Comparison of ENCODE assay signal across 8 cellular contexts in the genomic region with DNA sequence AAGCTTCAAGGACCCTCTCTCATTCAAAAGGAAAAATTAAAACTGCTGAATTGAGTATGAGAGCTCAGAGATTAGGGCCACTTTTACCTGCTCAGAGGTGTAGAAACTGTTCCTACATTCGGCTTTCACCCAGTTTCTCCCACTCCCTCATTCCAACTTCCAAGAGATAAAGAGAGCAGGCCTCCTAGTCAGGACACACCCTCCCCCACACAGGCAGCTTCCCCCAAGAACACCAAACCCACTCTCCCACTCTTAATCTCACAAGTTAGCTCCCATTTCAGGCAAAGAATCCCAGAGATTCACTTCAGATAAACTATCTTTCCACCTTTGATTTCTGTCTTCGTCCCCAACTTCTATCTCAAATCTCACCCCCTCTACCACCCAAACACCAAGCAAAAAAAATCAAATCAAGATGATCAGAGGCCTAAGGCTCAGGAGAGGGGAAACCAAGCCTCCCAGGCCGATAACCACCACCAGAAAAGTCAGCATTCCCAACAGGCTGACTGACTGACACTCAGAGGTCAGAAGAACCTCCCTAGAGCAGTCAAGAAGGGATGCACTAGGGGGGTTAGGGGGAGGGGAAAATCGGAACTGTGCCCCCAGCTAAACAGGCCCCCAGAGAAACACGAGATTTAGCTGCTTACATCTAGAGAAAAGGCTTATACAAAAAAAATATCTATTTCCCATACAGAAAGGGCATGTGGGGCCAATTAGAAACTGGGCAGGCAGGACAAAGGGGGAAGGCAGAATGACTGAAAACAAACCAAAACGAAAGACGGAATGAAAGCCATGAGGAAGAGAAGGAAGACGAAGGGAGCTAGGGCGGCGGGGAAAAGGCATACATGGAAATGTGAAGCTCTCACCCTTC. TPM values are rescaled to one million over a fixed set of nuclear protein-coding genes. Genes with fewer than 3 reads are reported as not detected.
A peak's percentile ranks its signal among the peaks of the same experiment; 100 is the strongest.
DNase-seq lines count a peak whose midpoint lies in the region; ATAC-seq, FAIRE-seq and TF ChIP-seq lines count a peak whose summit lies in the region.

No MANE protein-coding gene starts in this region.

- DNase-seq in heart left ventricle (no peak), Right ventricle myocardium superior (no peak), GM12878 (ENCODE audit: low read depth, low spot score) (no peak), mesenchymal stem cell (no peak), D721Med (ENCODE audit: insufficient read length, low spot score) (no peak), GM19240 (ENCODE audit: insufficient read length, low spot score) (no peak), NCI-H2029 treated with DMSO at 0.1 percent for 48 hours (lab: John Stamatoyannopoulos, UW) (no peak)

- H3K79me1 ChIP-seq in mesenchymal stem cell (replicated peaks; ENCODE audit: low read length, poor library complexity, severe bottlenecking): peaks cover 3% of the 10 kb centered on the region

- BruUV-seq in GM12878 (replicated peaks; lab: Mats Ljungman, UMichigan): TSS peak; percentile 67

- peak overlapping the region; percentile 92 for H3K4me2 ChIP-seq in GM12878 (ENCODE audit: control insufficient read depth, insufficient read depth)
- H3K4me2 ChIP-seq in mesenchymal stem cell (ENCODE audit: low read length, poor library complexity, severe bottlenecking): peak overlapping the region; percentile 95

- FAIRE-seq in GM12878 (lab: Jason Lieb, UNC): peak; percentile 90
- no peak for FAIRE-seq in D721Med (lab: Jason Lieb, UNC)

- H2BK5ac ChIP-seq in mesenchymal stem cell (ENCODE audit: low read depth, low read length, poor library complexity, severe bottlenecking): no peak overlapping the region

- H3K4me1 ChIP-seq in heart left ventricle: peaks cover 5 to 45% (median 30%) of the 10 kb centered on the region in 12 donors
- peaks cover 11% of the 10 kb centered on the region; the same call in 1 of the 2 replicates for H3K4me1 ChIP-seq in GM12878 (ENCODE audit: control insufficient read depth, insufficient read depth, low read length)
- peaks cover 25% of the 10 kb centered on the region for H3K4me1 ChIP-seq in mesenchymal stem cell (ENCODE audit: control insufficient read depth, insufficient read depth, low read depth, low read length)
- H3K4me1 ChIP-seq in urinary bladder (ENCODE audit: insufficient read depth): no peaks in the 10 kb centered on the region

- H2BK15ac ChIP-seq in mesenchymal stem cell (ENCODE audit: low read depth, poor library complexity, severe bottlenecking): no peak overlapping the region

- ATAC-seq in heart left ventricle (no peak), Right ventricle myocardium superior (ENCODE audit: poor library complexity) (no peak), GM12878 (no peak)

- H3K79me2 ChIP-seq in GM12878 (ENCODE audit: control insufficient read depth, insufficient read depth, low read length): peaks cover 36% of the 10 kb centered on the region

- peaks cover 0 to 77% (median 65%) of the 10 kb centered on the region in 9 donors for H3K36me3 ChIP-seq in heart left ventricle
- peaks cover 14 to 34% of the 10 kb centered on the region in 2 experiments for H3K36me3 ChIP-seq in GM12878 (ENCODE audit: control insufficient read depth in 2 of 2, insufficient read depth in 2 of 2, low read length in 1 of 2)
- H3K36me3 ChIP-seq in mesenchymal stem cell (ENCODE audit: control insufficient read depth in 1 of 2, insufficient read depth in 2 of 2, low read depth in 1 of 2, low read length in 2 of 2): peaks cover 38 to 78% of the 10 kb centered on the region in 2 experiments
- H3K36me3 ChIP-seq in urinary bladder (ENCODE audit: insufficient read depth): peaks cover 5% of the 10 kb centered on the region

- H3K27ac ChIP-seq in heart left ventricle (peak overlapping the region in 10 of 12 donors; percentile 70 to 90 (median 86)), GM12878 (ENCODE audit: control insufficient read depth, insufficient read depth) (peak overlapping the region; percentile 86), mesenchymal stem cell (ENCODE audit: low read length, poor library complexity, severe bottlenecking) (peak overlapping the region; percentile 87), urinary bladder (ENCODE audit: low read depth) (no peak overlapping the region)

- no peak overlapping the region for H3K14ac ChIP-seq in mesenchymal stem cell (ENCODE audit: low read length in 2 of 2)

- TF ChIP-seq CTCF in heart left ventricle (IDR thresholded peaks at IDR 0.05) (no peak), GM12878 (IDR thresholded peaks at IDR 0.05 in 2 of 3, conservative IDR thresholded peaks at IDR 0.05 in 1 of 3; ENCODE audit: control insufficient read depth in 2 of 3, extremely low read depth in 1 of 3, insufficient read depth in 1 of 3, low read depth in 3 of 3, low read length in 3 of 3) (no peak), D721Med (IDR thresholded peaks at IDR 0.05; ENCODE audit: insufficient read depth, missing control alignments) (no peak)

- no peak for TF ChIP-seq EP300 in GM12878 (IDR thresholded peaks at IDR 0.05; ENCODE audit: borderline replicate concordance in 1 of 2, control insufficient read depth in 1 of 2, low read depth in 2 of 2, low read length in 2 of 2)

- H3K9me3 ChIP-seq in heart left ventricle (no peaks in the 10 kb centered on the region), GM12878 (replicated peaks; ENCODE audit: control insufficient read depth, insufficient read depth, low read length) (no peaks in the 10 kb centered on the region), mesenchymal stem cell (ENCODE audit: control insufficient read depth, low read length) (no peaks in the 10 kb centered on the region)

- peak overlapping the region in 1 of 2 experiments; percentile 70 for H3K18ac ChIP-seq in mesenchymal stem cell (ENCODE audit: low read depth in 1 of 2, low read length in 2 of 2)

- no peak overlapping the region for H2BK120ac ChIP-seq in mesenchymal stem cell (ENCODE audit: low read depth, low read length)

- H3K27me3 ChIP-seq in heart left ventricle (no peaks in the 10 kb centered on the region), GM12878 (replicated peaks in 1 of 2; ENCODE audit: control insufficient read depth in 2 of 2, insufficient read depth in 2 of 2, low read length in 1 of 2) (no peaks in the 10 kb centered on the region), mesenchymal stem cell (ENCODE audit: control insufficient read depth in 1 of 2, insufficient read depth in 1 of 2, low read length in 2 of 2) (no peaks in the 10 kb centered on the region)

- CTCF ChIA-PET in GM12878 (lab: Yijun Ruan, JAX): interaction anchor here (0.6 to 3.7 kb wide), 25 partner anchors 8 to 259 kb away, joined by 3 to 36 read pairs (median 5); partner anchors contain the start of genes ACIN1, C14orf119, CDH24 and HAUS4

- SMC1A ChIA-PET in GM12878 (lab: Charles Lee; ENCODE audit: uncharacterized antibody, unreplicated experiment): interaction anchor here (0.9 to 3.2 kb wide), 9 partner anchors 10 to 250 kb away, joined by 3 to 13 read pairs (median 5); partner anchors contain the start of genes ACIN1, C14orf119 and PABPN1

- in situ Hi-C loops in GM12878 (cut with MboI): no loop called here

- RAD21 ChIA-PET in GM12878 (lab: Charles Lee; ENCODE audit: unreplicated experiment): interaction anchor here (0.7 to 2.3 kb wide), 9 partner anchors 12 to 515 kb away, joined by 3 to 23 read pairs (median 4); partner anchors contain the start of genes ACIN1, C14orf119 and CDH24

- H3K4me3 ChIP-seq in heart left ventricle (peak overlapping the region; percentile 31 to 72 (median 67)), GM12878 (peak overlapping the region; percentile 80), mesenchymal stem cell (ENCODE audit: insufficient read depth in 1 of 2, low read depth in 1 of 2, low read length in 2 of 2) (peak overlapping the region; percentile 70 to 97), urinary bladder (ENCODE audit: low read depth, low read length) (peak overlapping the region; percentile 52)

- H4K91ac ChIP-seq in mesenchymal stem cell (ENCODE audit: low read length): no peak overlapping the region

- H3K9ac ChIP-seq in GM12878 (ENCODE audit: control insufficient read depth, insufficient read depth, low read length): peak overlapping the region; percentile 90
- H3K9ac ChIP-seq in mesenchymal stem cell (ENCODE audit: low read length): peak overlapping the region; percentile 99

- no peak overlapping the region for H3K23ac ChIP-seq in mesenchymal stem cell (ENCODE audit: low read length in 2 of 2)

- TF ChIP-seq RAD21 in GM12878 (IDR thresholded peaks at IDR 0.05; ENCODE audit: insufficient read depth, low read depth, low read length): no peak

- no peak overlapping the region for H4K8ac ChIP-seq in mesenchymal stem cell (ENCODE audit: low read length)

- WGBS in heart left ventricle, 4 donors: 9 to 13% (median 11%) methylated on average over 10 of the region's 10 CpGs
- WGBS in GM12878 (ENCODE audit: insufficient coverage, insufficient replicate concordance, low lambda C conversion rate, missing lambda C conversion rate): 11% methylated on average over 10 of the region's 10 CpGs
- WGBS in mesenchymal stem cell: under 1% methylated on average over 5 of the region's 10 CpGs
- WGBS in urinary bladder: 10% methylated on average over 10 of the region's 10 CpGs

- peak overlapping the region in 1 of 2 experiments; percentile 54 for H3K4ac ChIP-seq in mesenchymal stem cell (ENCODE audit: low read depth in 1 of 2, low read length in 2 of 2)

- POLR2A ChIA-PET in GM12878 (lab: Charles Lee): interaction anchor here (1.3 to 3.7 kb wide), 4 partner anchors 12 to 251 kb away, joined by 3 to 19 read pairs (median 4); partner anchors contain the start of genes ACIN1 and C14orf119

- H4K20me1 ChIP-seq in GM12878 (ENCODE audit: control insufficient read depth, insufficient read depth): peaks cover 9% of the 10 kb centered on the region; the same call in 1 of the 2 replicates

- peak overlapping the region; percentile 36 for H2AK5ac ChIP-seq in mesenchymal stem cell (ENCODE audit: low read length, severe bottlenecking)

- H2AFZ ChIP-seq in GM12878 (ENCODE audit: control insufficient read depth, low read depth, low read length) (no peak overlapping the region), mesenchymal stem cell (ENCODE audit: low read depth, low read length) (no peak overlapping the region)

- no peak overlapping the region for H2BK12ac ChIP-seq in mesenchymal stem cell (ENCODE audit: low read length in 2 of 2)

- intact Hi-C loops in heart left ventricle (cut with DNase I): loop anchor here in 5 of 10 donors (5.0 kb wide), 2 partner anchors 37 to 42 kb away; no protein-coding TSS in a partner anchor
- intact Hi-C loops in Right ventricle myocardium superior (cut with DNase I): no loop called here
- intact Hi-C loops in GM12878 (cut with micrococcal nuclease; ENCODE audit: unreplicated experiment): no loop called here

- no peak for TF ChIP-seq POLR2A in heart left ventricle (IDR thresholded peaks at IDR 0.05)
- TF ChIP-seq POLR2A in GM12878 (IDR thresholded peaks at IDR 0.05; ENCODE audit: low read depth, low read length): no peak

RNA-seq across cellular contexts. Expression of gene CDH24, which starts 13.2 kb away (rescaled TPM):
- total RNA-seq in heart left ventricle (1 to 10 TPM in 8 of 9 donors, under 1 TPM in 1; 0.72 to 3.3 (median 1.9) TPM), Right ventricle myocardium superior (1.6 TPM), GM12878 (2014; rRNA removed) (0.45 and 0.49 TPM in 2 replicates), GM12878 (2014; rRNA removed; fragmentation: Illumina TruSeq; extraction: Trizol) (0.23 and 0.36 TPM in 2 replicates), GM12878 (2021) (0.90 and 1.1 TPM in 2 replicates), urinary bladder (6.4 TPM)
- polyA plus RNA-seq in heart left ventricle (1 to 10 TPM; 1.6 to 2.8 TPM), GM12878 (2011; rRNA removed) (0.65 and 1.4 TPM in 2 replicates), GM12878 (2014; fragmentation: Illumina TruSeq; extraction: Trizol) (0.46 and 0.67 TPM in 2 replicates), GM12878 (2014; fragmentation: Nextera tagmentation; extraction: Ambion mirVana) (not detected), GM12878 (2014; rRNA removed) (1.2 and 1.5 TPM in 2 replicates), GM12878 (2016; fragmentation: Nextera tagmentation; extraction: Ambion mirVana) (under 1 TPM; 0.10 to 0.37 TPM), urinary bladder (4.4 TPM)
- total RNA-seq in GM12878 (2013; cell fraction: nucleolus; rRNA removed): 5.5 and 5.8 TPM in 2 replicates
- 0.56 TPM for polyA plus RNA-seq in GM12878 (2011; ENCODE audit: low read depth)
- 1.2 and 2.1 TPM in 2 replicates for polyA plus RNA-seq in GM12878 (2011; cell fraction: cytosol; rRNA removed)
- 18.1 and 19.5 TPM in 2 replicates for polyA plus RNA-seq in GM12878 (2011; cell fraction: nucleus; rRNA removed)
- 0.96 and 0.97 TPM in 2 replicates for polyA plus RNA-seq in GM12878 (2012)
- polyA minus RNA-seq in GM12878 (2011; rRNA and poly(A)+ RNA removed): 1.1 and 1.3 TPM in 2 replicates
- polyA minus RNA-seq in GM12878 (2011; cell fraction: cytosol; rRNA and poly(A)+ RNA removed): 0.67 TPM in 1 of 2 replicates, not detected in the other
- 1.3 and 1.6 TPM in 2 replicates for polyA minus RNA-seq in GM12878 (2011; cell fraction: nucleus; rRNA and poly(A)+ RNA removed)
- 5.8 TPM for polyA plus RNA-seq in mesenchymal stem cell (2013, experiment 1 of 2)
- polyA plus RNA-seq in mesenchymal stem cell (2013, experiment 2 of 2): 5.0 TPM

RNA-seq across cellular contexts. Expression of gene ACIN1, which starts 24.4 kb away (rescaled TPM):
- total RNA-seq in heart left ventricle (10 to 100 TPM; 42.0 to 91.2 (median 65.6) TPM), Right ventricle myocardium superior (65.8 TPM), GM12878 (2014; rRNA removed) (96.2 and 100 TPM in 2 replicates), GM12878 (2014; rRNA removed; fragmentation: Illumina TruSeq; extraction: Trizol) (86.1 and 86.4 TPM in 2 replicates), GM12878 (2021) (124 and 130 TPM in 2 replicates), urinary bladder (87.9 TPM)
- polyA plus RNA-seq in heart left ventricle (10 to 100 TPM; 46.2 to 71.5 TPM), GM12878 (2011; rRNA removed) (87.5 and 112 TPM in 2 replicates), GM12878 (2014; fragmentation: Illumina TruSeq; extraction: Trizol) (148 and 150 TPM in 2 replicates), GM12878 (2014; fragmentation: Nextera tagmentation; extraction: Ambion mirVana) (1 to 10 TPM; 4.3 to 9.9 TPM), GM12878 (2014; rRNA removed) (117 and 126 TPM in 2 replicates), GM12878 (2016; fragmentation: Nextera tagmentation; extraction: Ambion mirVana) (10 to 100 TPM; 42.3 to 44.1 TPM), urinary bladder (82.2 TPM)
- total RNA-seq in GM12878 (2013; cell fraction: nucleolus; rRNA removed): 261 and 267 TPM in 2 replicates
- 61.6 TPM for polyA plus RNA-seq in GM12878 (2011; ENCODE audit: low read depth)
- 55.6 and 62.4 TPM in 2 replicates for polyA plus RNA-seq in GM12878 (2011; cell fraction: cytosol; rRNA removed)
- polyA plus RNA-seq in GM12878 (2011; cell fraction: nucleus; rRNA removed): 705 and 814 TPM in 2 replicates
- 80.4 and 97.4 TPM in 2 replicates for polyA plus RNA-seq in GM12878 (2012)
- polyA minus RNA-seq in GM12878 (2011; rRNA and poly(A)+ RNA removed): 92.8 and 105 TPM in 2 replicates
- 29.7 and 32.2 TPM in 2 replicates for polyA minus RNA-seq in GM12878 (2011; cell fraction: cytosol; rRNA and poly(A)+ RNA removed)
- polyA minus RNA-seq in GM12878 (2011; cell fraction: nucleus; rRNA and poly(A)+ RNA removed): 166 and 248 TPM in 2 replicates
- 96.0 TPM for polyA plus RNA-seq in mesenchymal stem cell (2013, experiment 1 of 2)
- 87.5 TPM for polyA plus RNA-seq in mesenchymal stem cell (2013, experiment 2 of 2)

RNA-seq across cellular contexts. Expression of gene C14orf119, which starts 24.8 kb away (rescaled TPM):
- total RNA-seq in heart left ventricle (10 to 100 TPM; 15.3 to 35.9 (median 29.6) TPM), Right ventricle myocardium superior (20.6 TPM), GM12878 (2014; rRNA removed) (38.8 and 43.7 TPM in 2 replicates), GM12878 (2014; rRNA removed; fragmentation: Illumina TruSeq; extraction: Trizol) (36.8 and 40.8 TPM in 2 replicates), GM12878 (2021) (35.9 and 40.4 TPM in 2 replicates), urinary bladder (37.2 TPM)
- polyA plus RNA-seq in heart left ventricle (10 to 100 TPM in 1 of 2 donors, 1 to 10 TPM in 1; 8.1 to 47.7 TPM), GM12878 (2011; rRNA removed) (44.4 and 65.1 TPM in 2 replicates), GM12878 (2014; fragmentation: Illumina TruSeq; extraction: Trizol) (32.3 and 44.9 TPM in 2 replicates), GM12878 (2014; fragmentation: Nextera tagmentation; extraction: Ambion mirVana) (100 to 1,000 TPM; 166 to 228 TPM), GM12878 (2014; rRNA removed) (50.1 and 50.7 TPM in 2 replicates), GM12878 (2016; fragmentation: Nextera tagmentation; extraction: Ambion mirVana) (100 to 1,000 TPM; 104 to 120 TPM), urinary bladder (51.8 TPM)
- 11.1 and 15.9 TPM in 2 replicates for total RNA-seq in GM12878 (2013; cell fraction: nucleolus; rRNA removed)
- 26.0 TPM for polyA plus RNA-seq in GM12878 (2011; ENCODE audit: low read depth)
- 58.8 and 73.6 TPM in 2 replicates for polyA plus RNA-seq in GM12878 (2011; cell fraction: cytosol; rRNA removed)
- polyA plus RNA-seq in GM12878 (2011; cell fraction: nucleus; rRNA removed): 33.9 and 45.7 TPM in 2 replicates
- 24.1 and 34.1 TPM in 2 replicates for polyA plus RNA-seq in GM12878 (2012)
- 60.8 and 65.4 TPM in 2 replicates for polyA minus RNA-seq in GM12878 (2011; rRNA and poly(A)+ RNA removed)
- 8.8 and 11.4 TPM in 2 replicates for polyA minus RNA-seq in GM12878 (2011; cell fraction: cytosol; rRNA and poly(A)+ RNA removed)
- polyA minus RNA-seq in GM12878 (2011; cell fraction: nucleus; rRNA and poly(A)+ RNA removed): 11.5 and 13.7 TPM in 2 replicates
- 50.4 TPM for polyA plus RNA-seq in mesenchymal stem cell (2013, experiment 1 of 2)
- 51.9 TPM for polyA plus RNA-seq in mesenchymal stem cell (2013, experiment 2 of 2)

RNA-seq across cellular contexts. Expression of gene PSMB11, which starts 28.5 kb away (rescaled TPM):
- total RNA-seq in heart left ventricle (not detected), Right ventricle myocardium superior (not detected), GM12878 (2014; rRNA removed) (not detected in 2 replicates), GM12878 (2014; rRNA removed; fragmentation: Illumina TruSeq; extraction: Trizol) (not detected in 2 replicates), GM12878 (2021) (not detected in 2 replicates), urinary bladder (not detected)
- polyA plus RNA-seq in heart left ventricle (not detected), GM12878 (2011; rRNA removed) (not detected in 2 replicates), GM12878 (2014; fragmentation: Illumina TruSeq; extraction: Trizol) (not detected in 2 replicates), GM12878 (2014; fragmentation: Nextera tagmentation; extraction: Ambion mirVana) (not detected), GM12878 (2014; rRNA removed) (not detected in 2 replicates), GM12878 (2016; fragmentation: Nextera tagmentation; extraction: Ambion mirVana) (not detected), urinary bladder (not detected)
- total RNA-seq in GM12878 (2013; cell fraction: nucleolus; rRNA removed): not detected in 2 replicates
- not detected for polyA plus RNA-seq in GM12878 (2011; ENCODE audit: low read depth)
- 0.01 TPM in 1 of 2 replicates, not detected in the other for polyA plus RNA-seq in GM12878 (2011; cell fraction: cytosol; rRNA removed)
- polyA plus RNA-seq in GM12878 (2011; cell fraction: nucleus; rRNA removed): not detected in 2 replicates
- polyA plus RNA-seq in GM12878 (2012): not detected in 2 replicates
- polyA minus RNA-seq in GM12878 (2011; rRNA and poly(A)+ RNA removed): not detected in 2 replicates
- polyA minus RNA-seq in GM12878 (2011; cell fraction: cytosol; rRNA and poly(A)+ RNA removed): not detected in 2 replicates
- polyA minus RNA-seq in GM12878 (2011; cell fraction: nucleus; rRNA and poly(A)+ RNA removed): not detected in 2 replicates
- not detected for polyA plus RNA-seq in mesenchymal stem cell (2013, experiment 1 of 2)
- not detected for polyA plus RNA-seq in mesenchymal stem cell (2013, experiment 2 of 2)

RNA-seq across cellular contexts. Expression of gene CIROP, which starts 34.3 kb away (rescaled TPM):
- total RNA-seq in heart left ventricle (not detected), Right ventricle myocardium superior (not detected), GM12878 (2014; rRNA removed) (not detected in 2 replicates), GM12878 (2014; rRNA removed; fragmentation: Illumina TruSeq; extraction: Trizol) (not detected in 2 replicates), GM12878 (2021) (not detected in 2 replicates), urinary bladder (not detected)
- polyA plus RNA-seq in heart left ventricle (not detected), GM12878 (2011; rRNA removed) (not detected in 2 replicates), GM12878 (2014; fragmentation: Illumina TruSeq; extraction: Trizol) (not detected in 2 replicates), GM12878 (2014; fragmentation: Nextera tagmentation; extraction: Ambion mirVana) (not detected), GM12878 (2014; rRNA removed) (not detected in 2 replicates), GM12878 (2016; fragmentation: Nextera tagmentation; extraction: Ambion mirVana) (not detected), urinary bladder (not detected)
- total RNA-seq in GM12878 (2013; cell fraction: nucleolus; rRNA removed): not detected in 2 replicates
- polyA plus RNA-seq in GM12878 (2011; ENCODE audit: low read depth): not detected
- polyA plus RNA-seq in GM12878 (2011; cell fraction: cytosol; rRNA removed): not detected in 2 replicates
- not detected in 2 replicates for polyA plus RNA-seq in GM12878 (2011; cell fraction: nucleus; rRNA removed)
- polyA plus RNA-seq in GM12878 (2012): not detected in 2 replicates
- polyA minus RNA-seq in GM12878 (2011; rRNA and poly(A)+ RNA removed): not detected in 2 replicates
- polyA minus RNA-seq in GM12878 (2011; cell fraction: cytosol; rRNA and poly(A)+ RNA removed): not detected in 2 replicates
- polyA minus RNA-seq in GM12878 (2011; cell fraction: nucleus; rRNA and poly(A)+ RNA removed): not detected in 2 replicates
- polyA plus RNA-seq in mesenchymal stem cell (2013, experiment 1 of 2): not detected
- polyA plus RNA-seq in mesenchymal stem cell (2013, experiment 2 of 2): not detected
